Comparison of ENCODE assay signal across 8 cellular contexts in genomic region chr9:129460323-129461261, GRCh38.
DNase-seq lines count a peak whose midpoint lies in the region; TF ChIP-seq lines count a peak whose summit lies in the region.

No MANE protein-coding gene starts in this region.

- H3K36me3 ChIP-seq in NT2/D1 (ENCODE audit: insufficient read depth, insufficient read length, low read length) (no peaks in the 10 kb centered on the region), mesodermal cell (ENCODE audit: control insufficient read depth, insufficient read depth, low read length) (no peaks in the 10 kb centered on the region)

- TF ChIP-seq CTCF in AG10803 (conservative IDR thresholded peaks at IDR 0.05; ENCODE audit: low read length) (no peak), endothelial cell (IDR thresholded peaks at IDR 0.05; ENCODE audit: unreplicated experiment) (no peak)

- H3K9ac ChIP-seq in NT2/D1 (ENCODE audit: insufficient read length, low read depth) = peak overlapping the region; percentile 95

- no peaks in the 10 kb centered on the region for H3K9me3 Mint-ChIP-seq in endothelial cell (ENCODE audit: unreplicated experiment)

- H3K27me3 Mint-ChIP-seq in endothelial cell (ENCODE audit: unreplicated experiment) = peaks cover 10% of the 10 kb centered on the region

- H3K4me1 Mint-ChIP-seq in endothelial cell (ENCODE audit: unreplicated experiment) = peaks cover 12% of the 10 kb centered on the region

- H3K4me3 ChIP-seq in AG10803 (ENCODE audit: low read length) = peak overlapping the region; percentile 59
- H3K4me3 ChIP-seq in NT2/D1 (ENCODE audit: insufficient read length, low read depth) = peak overlapping the region; percentile 70
- H3K4me3 ChIP-seq in mesodermal cell (ENCODE audit: extremely low read depth, insufficient read depth, low read length, poor library complexity, severe bottlenecking) = peak overlapping the region; percentile 31

- peak overlapping the region; percentile 95 for H3K27ac Mint-ChIP-seq in endothelial cell (ENCODE audit: unreplicated experiment)

- peak overlapping the region; percentile 100 for H3K27ac ChIP-seq in mesodermal cell (ENCODE audit: low read depth, low read length, severe bottlenecking)

- H3K27me3 ChIP-seq in NT2/D1 (ENCODE audit: insufficient read depth, insufficient read length) = peaks cover 3% of the 10 kb centered on the region

- H3K4me1 ChIP-seq in NT2/D1 (ENCODE audit: insufficient read depth, insufficient read length) (peaks cover 40% of the 10 kb centered on the region), mesodermal cell (ENCODE audit: control insufficient read depth, insufficient read depth, low read length, poor library complexity, severe bottlenecking) (peaks cover 29% of the 10 kb centered on the region)

- no peaks in the 10 kb centered on the region for H3K36me3 Mint-ChIP-seq in endothelial cell (ENCODE audit: low read depth, unreplicated experiment)

- peak overlapping the region; percentile 73 for H3K4me3 Mint-ChIP-seq in endothelial cell (ENCODE audit: unreplicated experiment)

- 1% methylated on average over 22 to 27 of the region's 51 CpGs for WGBS in mesodermal cell (ENCODE audit: insufficient coverage in 2 of 2), 2 experiments

- H3K9me3 ChIP-seq in NT2/D1 (ENCODE audit: insufficient read depth, low read length) (no peaks in the 10 kb centered on the region), mesodermal cell (ENCODE audit: control insufficient read depth, low read length) (no peaks in the 10 kb centered on the region)

- DNase-seq in AG10803 (ENCODE audit: low read depth) (peak; percentile 99), GM19240 (ENCODE audit: insufficient read length, low spot score) (peak; percentile 94), HT1080 (ENCODE audit: low read depth) (peak; percentile 89), NT2/D1 (ENCODE audit: low read depth, low spot score) (peak; percentile 91), endothelial cell (ENCODE audit: low spot score) (peak; percentile 83)
- peak; percentile 88 for DNase-seq in activated CD8-positive, alpha-beta memory T cell treated with anti-CD3 and anti-CD28 coated beads, Interleukin-2, amount 50 U/mL, for 48 hours
- peak; percentile 79 for DNase-seq in stimulated activated CD8-positive, alpha-beta memory T cell treated with anti-CD3 and anti-CD28 coated beads, Interleukin-12 subunit alpha, Interleukin-12 subunit beta, amount 100 ng/mL, for 4 hours (ENCODE audit: low read depth)

Comparison
In these comparisons a context has a peak if more than half of its experiments do, and no peak if none do; other contexts are left out.
1. Peak in every context shown above with its lines: DNase-seq, H3K4me3 ChIP-seq and H3K27ac ChIP-seq.